ENCODE assay signal across 16 cellular contexts in the genomic region with DNA sequence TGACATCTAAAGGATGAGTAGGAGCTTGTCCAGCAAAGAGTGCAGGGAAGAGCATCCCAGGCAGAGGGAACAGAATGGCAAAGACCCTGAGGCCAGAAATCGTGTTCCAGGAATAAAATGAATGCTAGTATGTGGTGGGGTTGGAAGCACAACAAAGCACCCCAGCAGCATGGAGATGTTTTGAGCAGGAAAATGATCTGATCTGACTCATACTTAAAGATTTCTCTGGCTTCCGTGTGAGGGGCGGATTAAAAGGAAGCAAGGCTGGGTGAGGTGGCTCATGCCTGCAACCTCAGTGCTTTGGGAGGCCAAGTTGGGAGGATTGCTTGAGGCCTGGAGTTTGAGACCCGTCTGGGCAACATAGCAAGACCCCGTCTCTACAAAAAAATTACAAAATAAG. TPM values are rescaled to one million over a fixed set of nuclear protein-coding genes. Genes with fewer than 3 reads are reported as not detected.
DNase-seq lines count a peak whose midpoint lies in the region; ATAC-seq and TF ChIP-seq lines count a peak whose summit lies in the region.
"Had no signal": no experiment of that assay in that cellular context is flagged by ENCODE, and none has a peak within 500 bp of the region (broad histone marks: within the 10 kb centered on the region; RNA-seq: fewer than 3 reads in every experiment).

No MANE protein-coding gene starts in this region.

- no peaks in the 10 kb centered on the region for H3K36me3 ChIP-seq in breast epithelium

- no peaks in the 10 kb centered on the region for H3K36me3 Mint-ChIP-seq in MCF 10A (ENCODE audit: insufficient read depth, unreplicated experiment)
- H3K36me3 Mint-ChIP-seq in WTC11, result no peaks in the 10 kb centered on the region
- H3K36me3 Mint-ChIP-seq: mesothelial cell of epicardium had no signal

- no peak for TF ChIP-seq POLR2A in breast epithelium (IDR thresholded peaks at IDR 0.05)

- no peaks in the 10 kb centered on the region for H3K9me3 Mint-ChIP-seq in MCF 10A (ENCODE audit: unreplicated experiment)
- H3K9me3 Mint-ChIP-seq in WTC11, result no peaks in the 10 kb centered on the region
- H3K9me3 Mint-ChIP-seq: activated CD8-positive, alpha-beta T cell treated with anti-CD3 and anti-CD28 coated beads for 36 hours; central memory CD8-positive, alpha-beta T cell; mesothelial cell of epicardium had no signal

- POLR2A ChIA-PET in MCF 10A (lab: Yijun Ruan, JAX) (no interaction called here), WTC11 (lab: Charles Lee) (no interaction called here)

- H3K27ac Mint-ChIP-seq in MCF 10A (ENCODE audit: low read depth, unreplicated experiment), result no peak overlapping the region
- no peak overlapping the region for H3K27ac Mint-ChIP-seq in WTC11
- H3K27ac Mint-ChIP-seq: activated CD8-positive, alpha-beta T cell treated with anti-CD3 and anti-CD28 coated beads for 36 hours; mesothelial cell of epicardium had no signal

- H3K27me3 ChIP-seq in breast epithelium, result no peaks in the 10 kb centered on the region

- H3K9me3 ChIP-seq in breast epithelium, result no peaks in the 10 kb centered on the region

- H3K27me3 Mint-ChIP-seq in MCF 10A (ENCODE audit: insufficient read depth, unreplicated experiment), result peaks cover 12% of the 10 kb centered on the region
- no peaks in the 10 kb centered on the region for H3K27me3 Mint-ChIP-seq in WTC11 (ENCODE audit: low read depth)
- H3K27me3 Mint-ChIP-seq: activated CD8-positive, alpha-beta T cell treated with anti-CD3 and anti-CD28 coated beads for 36 hours; central memory CD8-positive, alpha-beta T cell had no signal

- CTCF ChIA-PET in MCF 10A (lab: Yijun Ruan, JAX), result interaction anchor here (0.7 to 2.0 kb wide), 2 partner anchors 14 to 201 kb away, joined by 4 to 8 read pairs; no protein-coding TSS in a partner anchor
- CTCF ChIA-PET in WTC11 (lab: Charles Lee), result interaction anchor here (1.5 kb wide), 1 partner anchor 377 kb away, joined by 4 read pairs; no protein-coding TSS in a partner anchor

- TF ChIP-seq CTCF in MCF 10A (IDR thresholded peaks at IDR 0.05; ENCODE audit: unreplicated experiment), result no peak
- TF ChIP-seq CTCF in breast epithelium (IDR thresholded peaks at IDR 0.05), result no peak
- TF ChIP-seq CTCF in WTC11 (IDR thresholded peaks at IDR 0.05), result no peak

- no TSS peak for BruUV-seq in MCF 10A (replicated peaks; lab: Mats Ljungman, UMichigan)

- ATAC-seq in WTC11, result no peak
- no peak for ATAC-seq in GM18858 (IDR thresholded peaks at IDR 0.05; ENCODE audit: unreplicated experiment)
- no peak for ATAC-seq in GM18867 (IDR thresholded peaks at IDR 0.05; ENCODE audit: unreplicated experiment)
- ATAC-seq: activated CD8-positive, alpha-beta T cell treated with anti-CD3 and anti-CD28 coated beads for 36 hours had no signal

- H3K27ac ChIP-seq in breast epithelium (no peak overlapping the region), temporal lobe (ENCODE audit: low read depth, low read length) (peak overlapping the region; percentile 93)
- H3K27ac ChIP-seq: 22Rv1 had no signal

- no peaks in the 10 kb centered on the region for H3K4me1 ChIP-seq in breast epithelium

- H3K4me3 Mint-ChIP-seq in MCF 10A (ENCODE audit: unreplicated experiment), result no peak overlapping the region
- H3K4me3 Mint-ChIP-seq in WTC11, result no peak overlapping the region
- H3K4me3 Mint-ChIP-seq: activated CD8-positive, alpha-beta T cell treated with anti-CD3 and anti-CD28 coated beads for 36 hours; central memory CD8-positive, alpha-beta T cell; mesothelial cell of epicardium had no signal

- peaks cover 21% of the 10 kb centered on the region for H3K4me1 Mint-ChIP-seq in MCF 10A (ENCODE audit: insufficient read depth, unreplicated experiment)
- H3K4me1 Mint-ChIP-seq in WTC11, result no peaks in the 10 kb centered on the region
- H3K4me1 Mint-ChIP-seq: central memory CD8-positive, alpha-beta T cell had no signal

- H3K4me3 ChIP-seq in breast epithelium, result no peak overlapping the region

- DNase-seq in MCF 10A (ENCODE audit: unreplicated experiment) (peak; percentile 39), breast epithelium (ENCODE audit: low spot score in 2 of 2) (no peak), WTC11 (ENCODE audit: low spot score) (no peak), fibroblast of peridontal ligament (ENCODE audit: extremely low read depth) (peak; percentile 61), pons (ENCODE audit: low spot score) (no peak)
- DNase-seq: activated CD8-positive, alpha-beta T cell treated with anti-CD3 and anti-CD28 coated beads for 36 hours; activated gamma-delta T cell treated with Interleukin-2 at 50 U/mL for 16 hours; erythroblast; NCI-H1105 had no signal

- intact Hi-C loops in MCF 10A (cut with micrococcal nuclease), result no loop called here
- intact Hi-C loops in breast epithelium (cut with DNase I; ENCODE audit: low total_unique reads), result no loop called here

TF ChIP-seq in WTC11, 78 proteins besides CTCF, POLR2A, EP300 and RAD21:
- TF ChIP-seq ZNF121 (CRISPR knock-in tag; IDR thresholded peaks at IDR 0.05), result 0 out of 2 replicates have a peak, but pooled peaks have one; percentile 22
- TF ChIP-seq, protein P1, sequence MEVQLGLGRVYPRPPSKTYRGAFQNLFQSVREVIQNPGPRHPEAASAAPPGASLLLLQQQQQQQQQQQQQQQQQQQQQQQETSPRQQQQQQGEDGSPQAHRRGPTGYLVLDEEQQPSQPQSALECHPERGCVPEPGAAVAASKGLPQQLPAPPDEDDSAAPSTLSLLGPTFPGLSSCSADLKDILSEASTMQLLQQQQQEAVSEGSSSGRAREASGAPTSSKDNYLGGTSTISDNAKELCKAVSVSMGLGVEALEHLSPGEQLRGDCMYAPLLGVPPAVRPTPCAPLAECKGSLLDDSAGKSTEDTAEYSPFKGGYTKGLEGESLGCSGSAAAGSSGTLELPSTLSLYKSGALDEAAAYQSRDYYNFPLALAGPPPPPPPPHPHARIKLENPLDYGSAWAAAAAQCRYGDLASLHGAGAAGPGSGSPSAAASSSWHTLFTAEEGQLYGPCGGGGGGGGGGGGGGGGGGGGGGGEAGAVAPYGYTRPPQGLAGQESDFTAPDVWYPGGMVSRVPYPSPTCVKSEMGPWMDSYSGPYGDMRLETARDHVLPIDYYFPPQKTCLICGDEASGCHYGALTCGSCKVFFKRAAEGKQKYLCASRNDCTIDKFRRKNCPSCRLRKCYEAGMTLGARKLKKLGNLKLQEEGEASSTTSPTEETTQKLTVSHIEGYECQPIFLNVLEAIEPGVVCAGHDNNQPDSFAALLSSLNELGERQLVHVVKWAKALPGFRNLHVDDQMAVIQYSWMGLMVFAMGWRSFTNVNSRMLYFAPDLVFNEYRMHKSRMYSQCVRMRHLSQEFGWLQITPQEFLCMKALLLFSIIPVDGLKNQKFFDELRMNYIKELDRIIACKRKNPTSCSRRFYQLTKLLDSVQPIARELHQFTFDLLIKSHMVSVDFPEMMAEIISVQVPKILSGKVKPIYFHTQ (CRISPR knock-in tag; IDR thresholded peaks at IDR 0.05), result no peak

RNA-seq across cellular contexts. Expression of gene SLC5A11, which starts 2.3 kb away (rescaled TPM):
- total RNA-seq in MCF 10A (2022) (not detected in 2 replicates), breast epithelium (1 to 10 TPM in 1 of 3 donors, under 1 TPM in 2; 0.16 to 1.8 (median 0.66) TPM), WTC11 (2021) (0.11 to 0.23 TPM in 2 of 3 replicates, not detected in the other), temporal lobe (not detected)
- total RNA-seq: osteocyte had no signal

Comparison
In these comparisons a context has a peak if more than half of its experiments do, and no peak if none do; other contexts are left out.
1. DNase-seq: peak in MCF 10A (single experiment) and fibroblast of peridontal ligament (single experiment); none in breast epithelium (0 of 2), WTC11 (single experiment) and pons (single experiment).